19 cellular contexts compared by ENCODE assay signal in the genomic region with DNA sequence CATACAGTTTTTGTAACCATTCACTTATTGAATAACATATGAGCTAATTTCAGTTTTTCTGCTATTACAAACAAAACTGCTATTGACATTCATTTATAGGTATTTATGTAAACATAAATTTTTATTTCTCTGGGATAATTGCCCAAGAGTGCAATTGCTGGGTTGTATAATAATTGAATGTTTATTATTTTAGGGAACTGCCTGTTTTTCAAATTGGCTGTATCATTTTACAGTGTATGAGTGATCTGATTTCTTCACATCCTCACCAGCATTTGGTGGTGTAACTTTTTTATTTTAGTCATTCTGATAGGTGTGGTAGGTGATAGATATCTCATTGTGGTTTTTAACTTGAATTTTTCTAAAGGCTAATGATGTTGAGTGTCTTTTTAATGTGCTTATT.
"Had no signal": no experiment of that assay in that cellular context is flagged by ENCODE, and none has a peak within 500 bp of the region (broad histone marks: within the 10 kb centered on the region; RNA-seq: fewer than 3 reads in every experiment).

No MANE protein-coding gene starts in this region.

- DNase-seq: effector memory CD4-positive, alpha-beta T cell; foreskin melanocyte; heart left ventricle; hippocampal formation; mammary epithelial cell; naive thymus-derived CD4-positive, alpha-beta T cell; ovary; sigmoid colon; stimulated activated CD4-positive, alpha-beta T cell treated with anti-CD3 and anti-CD28 coated beads, Interleukin-2, amount 100 ng/mL, for 24 hours; stimulated activated CD4-positive, alpha-beta T cell treated with anti-CD3 and anti-CD28 coated beads, Interleukin-4, amount 100 ng/mL, for 4 hours; stimulated activated naive CD4-positive, alpha-beta T cell; stomach; substantia nigra; transverse colon had no signal

- FAIRE-seq: endometrium had no signal

- H3K27me3 ChIP-seq: heart left ventricle, ovary, right atrium auricular region, sigmoid colon, stomach, transverse colon had no signal

- H3K9me3 ChIP-seq: heart left ventricle, ovary, right atrium auricular region, sigmoid colon, stomach, thoracic aorta, transverse colon had no signal

- ATAC-seq: esophagus mucosa; heart left ventricle; naive thymus-derived CD4-positive, alpha-beta T cell had no signal

- H3K4me1 ChIP-seq: heart left ventricle, right atrium auricular region, sigmoid colon, stomach, transverse colon had no signal

- H3K4me3 ChIP-seq: heart left ventricle, ovary, right atrium auricular region, sigmoid colon, skin epidermis, stomach, thoracic aorta, transverse colon had no signal

- H3K36me3 ChIP-seq: ovary, right atrium auricular region, sigmoid colon, thoracic aorta had no signal

- H3K27ac ChIP-seq: heart left ventricle, ovary, right atrium auricular region, sigmoid colon, skin epidermis, stomach, thoracic aorta, transverse colon had no signal
